Comparison of ENCODE assay signal across 9 cellular contexts in genomic region chr15:98896802-98897732, GRCh38.
DNase-seq lines count a peak whose midpoint lies in the region; ATAC-seq, FAIRE-seq and TF ChIP-seq lines count a peak whose summit lies in the region.
"Had no signal": no experiment of that assay in that cellular context is flagged by ENCODE, and none has a peak within 500 bp of the region (broad histone marks: within the 10 kb centered on the region; RNA-seq: fewer than 3 reads in every experiment).

No MANE protein-coding gene starts in this region.

- H3K27me3 ChIP-seq in mesenchymal stem cell (ENCODE audit: control insufficient read depth in 1 of 2, insufficient read depth in 1 of 2, low read length in 2 of 2): no peaks in the 10 kb centered on the region

- TF ChIP-seq CTCF in A549 (IDR thresholded peaks at IDR 0.05): no peak
- no peak for TF ChIP-seq CTCF in cardiac fibroblast (IDR thresholded peaks at IDR 0.05; ENCODE audit: low read depth, low read length)
- no peak for TF ChIP-seq CTCF in natural killer cell (IDR thresholded peaks at IDR 0.05)

- no peak overlapping the region for H3K23ac ChIP-seq in mesenchymal stem cell (ENCODE audit: low read length in 2 of 2)

- peak; percentile 46 to 58; a peak in 4 of 5 replicates for TF ChIP-seq RAD21 in A549 (conservative IDR thresholded peaks at IDR 0.05 in 1 of 2, IDR thresholded peaks at IDR 0.05 in 1 of 2)

- no peaks in the 10 kb centered on the region for H3K9me3 Mint-ChIP-seq in natural killer cell

- peak; percentile 100 for TF ChIP-seq EP300 in A549 (IDR thresholded peaks at IDR 0.05)

- peak overlapping the region; percentile 89 for H2BK5ac ChIP-seq in mesenchymal stem cell (ENCODE audit: low read depth, low read length, poor library complexity, severe bottlenecking)

- H3K14ac ChIP-seq in mesenchymal stem cell (ENCODE audit: low read length in 2 of 2): no peak overlapping the region

- H3K4ac ChIP-seq in mesenchymal stem cell (ENCODE audit: low read depth in 1 of 2, low read length in 2 of 2): peak overlapping the region; percentile 57 to 59

- no peak overlapping the region for H3K4me3 Mint-ChIP-seq in natural killer cell

- H3K27me3 Mint-ChIP-seq in natural killer cell (ENCODE audit: low read depth in 2 of 2): no peaks in the 10 kb centered on the region

- CTCF ChIA-PET in A549 (lab: Yijun Ruan, JAX): interaction anchor here (1.2 to 7.2 kb wide), 9 partner anchors 8 to 117 kb away, joined by 3 to 79 read pairs (median 5); no protein-coding TSS in a partner anchor

- intact Hi-C loops in natural killer cell (cut with micrococcal nuclease): no loop called here

- peak overlapping the region; percentile 71 to 80 for H3K18ac ChIP-seq in mesenchymal stem cell (ENCODE audit: low read depth in 1 of 2, low read length in 2 of 2)

- H2BK120ac ChIP-seq in mesenchymal stem cell (ENCODE audit: low read depth, low read length): no peak overlapping the region

- H3K4me1 ChIP-seq in A549 (peaks cover 94% of the 10 kb centered on the region), mesenchymal stem cell (ENCODE audit: control insufficient read depth, insufficient read depth, low read depth, low read length) (peaks cover 28% of the 10 kb centered on the region)

- POLR2A ChIA-PET in A549 (lab: Yijun Ruan, JAX): interaction anchor here (0.6 to 3.7 kb wide), 6 partner anchors 23 to 248 kb away, joined by 3 to 40 read pairs (median 4); no protein-coding TSS in a partner anchor

- FAIRE-seq in A549 (lab: Jason Lieb, UNC): peak; percentile 100
- FAIRE-seq: colon had no signal

- H3K36me3 ChIP-seq in mesenchymal stem cell (ENCODE audit: control insufficient read depth in 1 of 2, insufficient read depth in 2 of 2, low read depth in 1 of 2, low read length in 2 of 2): peaks cover 8 to 10% of the 10 kb centered on the region in 2 experiments

- TF ChIP-seq POLR2A in A549 (IDR thresholded peaks at IDR 0.05; ENCODE audit: low read length): no peak

- peak overlapping the region; percentile 73 for H3K9ac ChIP-seq in mesenchymal stem cell (ENCODE audit: low read length)

- H3K27ac Mint-ChIP-seq in natural killer cell: no peak overlapping the region

- peak overlapping the region; percentile 59 for H4K8ac ChIP-seq in mesenchymal stem cell (ENCODE audit: low read length)

- WGBS in A549 (ENCODE audit: missing lambda C conversion rate): under 1% methylated on average over 12 of the region's 12 CpGs
- WGBS in mesenchymal stem cell: 3% methylated on average over 11 of the region's 12 CpGs

- H2AK5ac ChIP-seq in mesenchymal stem cell (ENCODE audit: low read length, severe bottlenecking): peak overlapping the region; percentile 90

- no peaks in the 10 kb centered on the region for H3K9me3 ChIP-seq in A549
- no peaks in the 10 kb centered on the region for H3K9me3 ChIP-seq in mesenchymal stem cell (ENCODE audit: control insufficient read depth, low read length)

- DNase-seq in A549 (ENCODE audit: low read depth in 1 of 2, low spot score in 1 of 2) (peak; percentile 99 to 100), HuH-7.5 (ENCODE audit: low spot score) (peak; percentile 70), cardiac fibroblast (ENCODE audit: low read depth in 2 of 2) (peak; percentile 98 to 99), mesenchymal stem cell (peak; percentile 100), NCI-H1092 treated with DMSO at 0.1 percent for 48 hours (lab: John Stamatoyannopoulos, UW) (no peak), anterior cingulate cortex (lab: John Stamatoyannopoulos, UW) (no peak), natural killer cell (no peak)
- DNase-seq in stimulated activated CD4-positive, alpha-beta T cell treated with anti-CD3 and anti-CD28 coated beads, Interleukin-4, amount 100 ng/mL, for 24 hours: no peak

- peaks cover 21% of the 10 kb centered on the region for H3K79me1 ChIP-seq in mesenchymal stem cell (replicated peaks; ENCODE audit: low read length, poor library complexity, severe bottlenecking)

- H2AFZ ChIP-seq in mesenchymal stem cell (ENCODE audit: low read depth, low read length): no peak overlapping the region

- no peak overlapping the region for H2BK15ac ChIP-seq in mesenchymal stem cell (ENCODE audit: low read depth, poor library complexity, severe bottlenecking)

- H3K27ac ChIP-seq in A549 (peak overlapping the region; percentile 95 to 97), mesenchymal stem cell (ENCODE audit: low read length, poor library complexity, severe bottlenecking) (peak overlapping the region; percentile 97)

- H3K4me3 ChIP-seq in A549 (peak overlapping the region; percentile 14; the same call in 2 of the 3 replicates), cardiac fibroblast (replicated peaks in 1 of 2; ENCODE audit: low read depth in 2 of 2, low read length in 2 of 2) (peak overlapping the region; percentile 9 to 11), mesenchymal stem cell (ENCODE audit: insufficient read depth in 1 of 2, low read depth in 1 of 2, low read length in 2 of 2) (peak overlapping the region in 1 of 2 experiments; percentile 58)

- ATAC-seq in A549 (peak; percentile 90 to 91), natural killer cell (no peak)

- H2BK12ac ChIP-seq in mesenchymal stem cell (ENCODE audit: low read length in 2 of 2): peak overlapping the region in 1 of 2 experiments; percentile 39

- H3K4me1 Mint-ChIP-seq in natural killer cell: peaks cover 0 to 5% of the 10 kb centered on the region in 2 donors

- no peaks in the 10 kb centered on the region for H3K36me3 Mint-ChIP-seq in natural killer cell

- H4K91ac ChIP-seq in mesenchymal stem cell (ENCODE audit: low read length): peak overlapping the region; percentile 45

- peak overlapping the region; percentile 74 for H3K4me2 ChIP-seq in A549
- H3K4me2 ChIP-seq in mesenchymal stem cell (ENCODE audit: low read length, poor library complexity, severe bottlenecking): no peak overlapping the region

TF ChIP-seq in A549, 52 proteins besides CTCF, POLR2A, EP300 and RAD21 (continues in another document):
- peak; percentile 90 for TF ChIP-seq HEYL (CRISPR knock-in tag; IDR thresholded peaks at IDR 0.05)
- peak; percentile 99 for TF ChIP-seq EHF (CRISPR knock-in tag; IDR thresholded peaks at IDR 0.05)
- no peak for TF ChIP-seq PHF8 (IDR thresholded peaks at IDR 0.05; ENCODE audit: borderline replicate concordance, low read depth)
- no peak for TF ChIP-seq HMGXB4 (CRISPR knock-in tag; IDR thresholded peaks at IDR 0.05; ENCODE audit: borderline replicate concordance)
- TF ChIP-seq HDAC2 (IDR thresholded peaks at IDR 0.05): no peak
- TF ChIP-seq RCOR1 (IDR thresholded peaks at IDR 0.05; ENCODE audit: low read depth, low read length): 0 out of 2 replicates have a peak, but pooled peaks have one; percentile 10
- peak; percentile 40 for TF ChIP-seq CHD2 (IDR thresholded peaks at IDR 0.05; ENCODE audit: low read length, partially characterized antibody)
- TF ChIP-seq, protein P1, sequence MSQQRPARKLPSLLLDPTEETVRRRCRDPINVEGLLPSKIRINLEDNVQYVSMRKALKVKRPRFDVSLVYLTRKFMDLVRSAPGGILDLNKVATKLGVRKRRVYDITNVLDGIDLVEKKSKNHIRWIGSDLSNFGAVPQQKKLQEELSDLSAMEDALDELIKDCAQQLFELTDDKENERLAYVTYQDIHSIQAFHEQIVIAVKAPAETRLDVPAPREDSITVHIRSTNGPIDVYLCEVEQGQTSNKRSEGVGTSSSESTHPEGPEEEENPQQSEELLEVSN (IDR thresholded peaks at IDR 0.05; ENCODE audit: borderline replicate concordance, low read depth): no peak; the same call in 1 of the 2 replicates
- no peak for TF ChIP-seq SREBF2 (IDR thresholded peaks at IDR 0.05)
- TF ChIP-seq POLR2AphosphoS2 (conservative IDR thresholded peaks at IDR 0.05; ENCODE audit: low read length): no peak
- TF ChIP-seq GATA3 (IDR thresholded peaks at IDR 0.05; ENCODE audit: borderline replicate concordance): peak; percentile 100
- TF ChIP-seq, protein P2, sequence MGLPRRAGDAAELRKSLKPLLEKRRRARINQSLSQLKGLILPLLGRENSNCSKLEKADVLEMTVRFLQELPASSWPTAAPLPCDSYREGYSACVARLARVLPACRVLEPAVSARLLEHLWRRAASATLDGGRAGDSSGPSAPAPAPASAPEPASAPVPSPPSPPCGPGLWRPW (IDR thresholded peaks at IDR 0.05): peak; percentile 84
- no peak for TF ChIP-seq ZNF302 (CRISPR knock-in tag; IDR thresholded peaks at IDR 0.05)
- TF ChIP-seq TFCP2L1 (CRISPR knock-in tag; IDR thresholded peaks at IDR 0.05): peak; percentile 97; the same call in 1 of the 2 replicates
- no peak for TF ChIP-seq USF2 (IDR thresholded peaks at IDR 0.05)
- TF ChIP-seq TP53 (CRISPR knock-in tag; IDR thresholded peaks at IDR 0.05): peak; percentile 80
- no peak for TF ChIP-seq NR3C1 (IDR thresholded peaks at IDR 0.05)
- TF ChIP-seq MAZ (IDR thresholded peaks at IDR 0.05; ENCODE audit: borderline replicate concordance, low read depth, low read length): no peak
- peak; percentile 98 for TF ChIP-seq HOXB13 (CRISPR knock-in tag; IDR thresholded peaks at IDR 0.05; ENCODE audit: low read depth)
- TF ChIP-seq FOXS1 (CRISPR knock-in tag; IDR thresholded peaks at IDR 0.05): peak; percentile 100
- peak; percentile 100 for TF ChIP-seq JUN (IDR thresholded peaks at IDR 0.05)

Comparison
In these comparisons a context has a peak if more than half of its experiments do, and no peak if none do; other contexts are left out.
1. ATAC-seq: peak in A549 (2 of 2); none in natural killer cell (0 of 3).
2. DNase-seq: peak in A549 (2 of 2), HuH-7.5 (single experiment), cardiac fibroblast (2 of 2) and mesenchymal stem cell (single experiment); none in NCI-H1092 treated with DMSO at 0.1 percent for 48 hours (single experiment), anterior cingulate cortex (0 of 58), stimulated activated CD4-positive, alpha-beta T cell treated with anti-CD3 and anti-CD28 coated beads, Interleukin-4, amount 100 ng/mL, for 24 hours (single experiment) and natural killer cell (single experiment).